ENCODE assay signal across 8 cellular contexts in the genomic region with DNA sequence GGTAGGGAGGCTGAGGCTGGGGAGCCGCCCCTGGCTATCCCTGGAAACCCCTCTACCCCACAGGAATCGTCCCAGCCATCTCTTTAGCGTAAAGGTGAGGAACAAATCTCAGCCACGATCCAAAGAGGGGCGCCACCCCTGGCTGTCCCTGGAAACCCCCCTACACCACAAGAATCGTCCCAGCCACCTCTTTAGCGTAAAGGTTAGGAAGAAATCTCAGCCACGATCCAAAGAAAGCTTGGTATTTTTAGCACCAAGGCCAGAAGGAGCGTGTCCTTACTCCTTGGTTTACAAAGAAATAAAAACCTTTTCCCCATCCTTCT.
A peak's percentile ranks its signal among the peaks of the same experiment; 100 is the strongest.
DNase-seq lines count a peak whose midpoint lies in the region; ATAC-seq and TF ChIP-seq lines count a peak whose summit lies in the region.

No MANE protein-coding gene starts in this region.

- no peaks in the 10 kb centered on the region for H3K27me3 ChIP-seq in KMS-11 (ENCODE audit: insufficient read depth, low read depth)
- no peaks in the 10 kb centered on the region for H3K27me3 ChIP-seq in muscle layer of duodenum (ENCODE audit: low read depth, low read length)

- peak overlapping the region; percentile 58 for H3K4me2 ChIP-seq in KMS-11

- H3K9ac ChIP-seq in KMS-11, result peak overlapping the region; percentile 49; the same call in 1 of the 2 replicates

- no peaks in the 10 kb centered on the region for H3K9me3 ChIP-seq in muscle layer of duodenum (ENCODE audit: control insufficient read depth in 1 of 2, low read length in 2 of 2)

- H3K36me3 ChIP-seq in KMS-11 (ENCODE audit: insufficient read depth) (no peaks in the 10 kb centered on the region), muscle layer of duodenum (ENCODE audit: control insufficient read depth in 1 of 2, insufficient read depth in 2 of 2, low read length in 2 of 2) (no peaks in the 10 kb centered on the region)

- DNase-seq in choroid plexus epithelial cell (ENCODE audit: low read depth), result no peak
- no peak for DNase-seq in SW 1271 (lab: John Stamatoyannopoulos, UW)
- no peak for DNase-seq in 8988T

- H3K79me2 ChIP-seq in KMS-11 (ENCODE audit: insufficient read depth, low read depth), result peaks cover 20% of the 10 kb centered on the region; the same call in 1 of the 2 replicates

- no peaks in the 10 kb centered on the region for H4K20me1 ChIP-seq in KMS-11 (ENCODE audit: insufficient read depth)

- H3K27ac ChIP-seq in 22Rv1 (peak overlapping the region; percentile 87), KMS-11 (no peak overlapping the region), muscle layer of duodenum (ENCODE audit: low read length) (peak overlapping the region; percentile 66)

- H2AFZ ChIP-seq in KMS-11 (ENCODE audit: low read depth), result peak overlapping the region; percentile 90; the same call in 1 of the 2 replicates

- ATAC-seq in GM21381 (IDR thresholded peaks at IDR 0.05; ENCODE audit: unreplicated experiment), result no peak
- ATAC-seq in HG02870 (IDR thresholded peaks at IDR 0.05; ENCODE audit: unreplicated experiment), result no peak

- TF ChIP-seq CTCF in 22Rv1 (IDR thresholded peaks at IDR 0.05) (no peak), KMS-11 (conservative IDR thresholded peaks at IDR 0.05; ENCODE audit: low read depth, low read length) (no peak), choroid plexus epithelial cell (conservative IDR thresholded peaks at IDR 0.05; ENCODE audit: low read depth, low read length) (no peak)

- peaks cover 35% of the 10 kb centered on the region for H3K4me1 ChIP-seq in KMS-11 (ENCODE audit: low read depth, poor library complexity, severe bottlenecking)
- peaks cover 17 to 20% of the 10 kb centered on the region in 2 donors for H3K4me1 ChIP-seq in muscle layer of duodenum (ENCODE audit: control insufficient read depth in 1 of 2, insufficient read depth in 2 of 2, low read length in 2 of 2)

- H3K4me3 ChIP-seq in KMS-11 (IDR thresholded peaks at IDR 0.05; ENCODE audit: insufficient read depth, low read depth, low read length) (no peak overlapping the region), choroid plexus epithelial cell (ENCODE audit: low read depth, low read length) (peak overlapping the region; percentile 53), muscle layer of duodenum (ENCODE audit: low read depth in 1 of 2, low read length in 2 of 2) (peak overlapping the region; percentile 55 to 58)
